8 cellular contexts compared by ENCODE assay signal in the genomic region with DNA sequence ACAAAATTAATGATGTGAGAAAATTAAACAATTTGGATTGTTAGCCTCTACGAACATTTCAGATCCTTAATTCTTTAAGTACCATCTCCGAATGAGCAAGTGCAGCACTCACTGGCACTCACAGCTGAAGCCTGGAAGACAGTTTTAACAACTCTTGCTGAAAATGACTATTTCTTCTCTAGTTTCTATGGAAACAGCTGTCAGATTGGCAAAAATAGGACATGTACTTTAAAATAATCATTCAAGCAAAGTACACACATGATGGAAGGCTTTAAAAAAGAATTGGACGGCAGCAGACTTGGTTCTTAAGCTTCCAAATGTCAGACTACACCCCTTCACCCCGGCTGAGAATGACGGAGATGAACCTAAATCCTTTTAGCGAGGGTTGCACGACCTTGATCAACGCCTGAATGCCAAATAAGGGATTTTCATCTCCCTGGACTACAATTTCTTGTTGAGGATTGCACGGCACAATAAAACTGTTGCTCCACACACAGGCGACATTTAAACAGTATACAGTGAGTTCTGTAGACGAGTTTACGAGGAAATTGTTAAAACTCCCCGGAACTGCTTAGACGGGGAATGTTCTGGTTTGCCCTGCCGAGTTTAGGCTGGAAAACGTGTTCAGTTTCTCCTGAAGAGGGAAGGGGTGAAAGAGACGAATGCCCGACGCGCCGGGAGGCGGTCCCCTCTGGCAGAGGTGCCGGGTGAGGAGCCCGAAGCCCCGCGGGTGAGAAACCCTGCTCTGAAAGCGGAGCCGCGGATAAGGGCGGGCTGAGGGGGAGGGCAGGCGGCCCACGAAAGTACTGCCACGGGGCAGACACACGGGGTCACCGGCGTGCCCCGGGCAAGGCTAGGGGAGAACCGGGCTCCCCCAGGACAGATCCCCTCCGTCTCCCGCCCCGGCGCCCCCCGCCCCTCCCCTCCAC. TPM values are rescaled to one million over a fixed set of nuclear protein-coding genes. Genes with fewer than 3 reads are reported as not detected.
DNase-seq lines count a peak whose midpoint lies in the region; ATAC-seq and TF ChIP-seq lines count a peak whose summit lies in the region.

No MANE protein-coding gene starts in this region.

- no peaks in the 10 kb centered on the region for H3K9me3 ChIP-seq in liver (ENCODE audit: control insufficient read depth in 4 of 4, low read length in 3 of 4)

- no peaks in the 10 kb centered on the region for H3K36me3 Mint-ChIP-seq in dendritic cell treated with granulocyte-macrophage colony-stimulating factor and Interleukin-4, amounts not matched to agents 40 ng/mL and 50 ng/mL, for 4 days (ENCODE audit: low read depth)

- no peaks in the 10 kb centered on the region for H3K9me3 Mint-ChIP-seq in dendritic cell treated with granulocyte-macrophage colony-stimulating factor and Interleukin-4, amounts not matched to agents 40 ng/mL and 50 ng/mL, for 4 days

- H3K9ac ChIP-seq in liver (ENCODE audit: low read depth in 1 of 2, low read length in 2 of 2), result peak overlapping the region; percentile 76 to 99

- ATAC-seq in GM18909 (IDR thresholded peaks at IDR 0.05; ENCODE audit: poor library complexity, unreplicated experiment), result peak; percentile 47
- peak; percentile 63 for ATAC-seq in HG03196 (IDR thresholded peaks at IDR 0.05; ENCODE audit: unreplicated experiment)

- TF ChIP-seq CTCF in AG09309 (IDR thresholded peaks at IDR 0.05; ENCODE audit: control insufficient read depth, insufficient read depth, low read depth, low read length, missing control alignments) (no peak), liver (IDR thresholded peaks at IDR 0.05; ENCODE audit: low read depth, low read length, missing input control) (no peak)

- H3K4me3 Mint-ChIP-seq in dendritic cell treated with granulocyte-macrophage colony-stimulating factor and Interleukin-4, amounts not matched to agents 40 ng/mL and 50 ng/mL, for 4 days, result peak overlapping the region; percentile 79

- peaks cover 2 to 10% (median 6%) of the 10 kb centered on the region in 4 donors for H3K4me1 ChIP-seq in liver (ENCODE audit: control insufficient read depth in 4 of 4, insufficient read depth in 4 of 4, low read length in 3 of 4)

- TF ChIP-seq RAD21 in liver (IDR thresholded peaks at IDR 0.05), result no peak

- peak overlapping the region; percentile 71 for H3K4me3 ChIP-seq in AG09309 (ENCODE audit: control insufficient read depth, low read depth, low read length)
- peak overlapping the region; percentile 80 to 89 (median 82) for H3K4me3 ChIP-seq in liver (ENCODE audit: low read depth in 1 of 3, low read length in 3 of 3)

- no peaks in the 10 kb centered on the region for H3K27me3 ChIP-seq in liver (ENCODE audit: control insufficient read depth in 4 of 4, insufficient read depth in 4 of 4, low read length in 3 of 4)

- intact Hi-C loops in dendritic cell treated with granulocyte-macrophage colony-stimulating factor and Interleukin-4, amounts not matched to agents 40 ng/mL and 50 ng/mL, for 4 days (cut with micrococcal nuclease), result loop anchor here (1.0 kb wide), 2 partner anchors 29 to 106 kb away; no protein-coding TSS in a partner anchor

- peak overlapping the region; percentile 93 for H3K27ac Mint-ChIP-seq in dendritic cell treated with granulocyte-macrophage colony-stimulating factor and Interleukin-4, amounts not matched to agents 40 ng/mL and 50 ng/mL, for 4 days

- no peaks in the 10 kb centered on the region for H3K27me3 Mint-ChIP-seq in dendritic cell treated with granulocyte-macrophage colony-stimulating factor and Interleukin-4, amounts not matched to agents 40 ng/mL and 50 ng/mL, for 4 days

- no peaks in the 10 kb centered on the region for H3K36me3 ChIP-seq in liver (ENCODE audit: control insufficient read depth in 4 of 4, insufficient read depth in 3 of 4, low read depth in 1 of 4, low read length in 3 of 4)

- peak overlapping the region; percentile 93 to 97 for H3K27ac ChIP-seq in liver (ENCODE audit: low read depth in 1 of 2, low read length in 2 of 2)

- under 1% methylated on average over 43 of the region's 43 CpGs for WGBS in liver

- DNase-seq in AG09309 (ENCODE audit: low read depth) (peak; percentile 28), NCI-H510A (lab: John Stamatoyannopoulos, UW) (peak; percentile 55)
- DNase-seq in activated CD4-positive, alpha-beta T cell treated with anti-CD3 and anti-CD28 coated beads, Interleukin-2, amount 50 U/mL, for 48 hours, result peak; percentile 78 to 80
- peak; percentile 65 for DNase-seq in stimulated activated CD4-positive, alpha-beta T cell treated with anti-CD3 and anti-CD28 coated beads, Interleukin-2, amount 100 ng/mL, for 4 hours (ENCODE audit: low read depth)

- peaks cover 19% of the 10 kb centered on the region for H3K4me1 Mint-ChIP-seq in dendritic cell treated with granulocyte-macrophage colony-stimulating factor and Interleukin-4, amounts not matched to agents 40 ng/mL and 50 ng/mL, for 4 days (ENCODE audit: low read depth)

TF ChIP-seq in liver, 16 proteins besides CTCF, POLR2A, EP300 and RAD21:
- TF ChIP-seq RXRA (IDR thresholded peaks at IDR 0.05) (peak in 1 of 2 donors; percentile 35), EGR1 (IDR thresholded peaks at IDR 0.05; ENCODE audit: low read depth in 2 of 2) (no peak), ZBTB33 (IDR thresholded peaks at IDR 0.05) (no peak), FOXA1 (IDR thresholded peaks at IDR 0.05) (no peak), REST (IDR thresholded peaks at IDR 0.05) (no peak), JUND (IDR thresholded peaks at IDR 0.05) (no peak), YY1 (IDR thresholded peaks at IDR 0.05) (peak; percentile 56), SP1 (IDR thresholded peaks at IDR 0.05) (peak; percentile 18), HNF4G (IDR thresholded peaks at IDR 0.05) (no peak), FOXA2 (IDR thresholded peaks at IDR 0.05) (no peak), NR2F2 (IDR thresholded peaks at IDR 0.05) (peak; percentile 32), GABPA (IDR thresholded peaks at IDR 0.05 in 1 of 2, conservative IDR thresholded peaks at IDR 0.05 in 1 of 2) (no peak), TAF1 (conservative IDR thresholded peaks at IDR 0.05) (peak; percentile 54), HNF4A (conservative IDR thresholded peaks at IDR 0.05) (no peak), MAX (IDR thresholded peaks at IDR 0.05) (no peak)
- TF ChIP-seq, protein P1, sequence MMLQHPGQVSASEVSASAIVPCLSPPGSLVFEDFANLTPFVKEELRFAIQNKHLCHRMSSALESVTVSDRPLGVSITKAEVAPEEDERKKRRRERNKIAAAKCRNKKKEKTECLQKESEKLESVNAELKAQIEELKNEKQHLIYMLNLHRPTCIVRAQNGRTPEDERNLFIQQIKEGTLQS (IDR thresholded peaks at IDR 0.05), result no peak

RNA-seq across cellular contexts. Expression of gene OMA1, which starts 0.7 kb away (rescaled TPM):
- 10 to 100 TPM; 19.2 to 31.0 TPM for total RNA-seq in liver
- 10 to 100 TPM in 1 of 2 donors, 1 to 10 TPM in 1; 9.1 to 12.9 TPM for polyA plus RNA-seq in liver

RNA-seq across cellular contexts. Expression of gene TACSTD2, which starts 31.2 kb away (rescaled TPM):
- 1 to 10 TPM in 1 of 2 donors, under 1 TPM in 1; 0.61 to 1.2 TPM for total RNA-seq in liver
- polyA plus RNA-seq in liver, result 1 to 10 TPM in 1 of 2 donors, under 1 TPM in 1; 0.93 to 1.5 TPM

Comparison
In these comparisons a context has a peak if more than half of its experiments do, and no peak if none do; other contexts are left out.
1. Peak in every context shown above with its lines: DNase-seq, ATAC-seq, H3K4me3 ChIP-seq and H3K27ac ChIP-seq.
2. DNase-seq: peak in every context shown above with its lines; median percentile 79 in activated CD4-positive, alpha-beta T cell treated with anti-CD3 and anti-CD28 coated beads, Interleukin-2, amount 50 U/mL, for 48 hours; 65 in stimulated activated CD4-positive, alpha-beta T cell treated with anti-CD3 and anti-CD28 coated beads, Interleukin-2, amount 100 ng/mL, for 4 hours; 55 in NCI-H510A; 28 in AG09309.